ENCODE assay signal across 16 cellular contexts in genomic region chr1:215273838-215274516, GRCh38.
DNase-seq lines count a peak whose midpoint lies in the region; ATAC-seq and TF ChIP-seq lines count a peak whose summit lies in the region.
"Had no signal": no experiment of that assay in that cellular context is flagged by ENCODE, and none has a peak within 500 bp of the region (broad histone marks: within the 10 kb centered on the region; RNA-seq: fewer than 3 reads in every experiment).

No MANE protein-coding gene starts in this region.

- ATAC-seq in GM19035 (IDR thresholded peaks at IDR 0.05; ENCODE audit: unreplicated experiment) (no peak), GM19455 (IDR thresholded peaks at IDR 0.05; ENCODE audit: unreplicated experiment) (no peak), omental fat pad (ENCODE audit: low FRiP score) (no peak)
- ATAC-seq: K562 had no signal

- peak; percentile 82 for DNase-seq in COLO829 (ENCODE audit: low spot score)
- DNase-seq in LoVo (ENCODE audit: low spot score), result peak; percentile 32
- peak; percentile 57 for DNase-seq in choroid plexus epithelial cell (ENCODE audit: low read depth)
- DNase-seq in mesenchymal stem cell, result peak; percentile 83
- no peak for DNase-seq in NCI-H2029 (lab: John Stamatoyannopoulos, UW)
- no peak for DNase-seq in omental fat pad (ENCODE audit: low spot score)
- DNase-seq: activated CD4-positive, alpha-beta memory T cell treated with anti-CD3 and anti-CD28 coated beads for 36 hours; activated effector memory CD4-positive, alpha-beta T cell treated with anti-CD3 and anti-CD28 coated beads, Interleukin-2, amount 50 U/mL, for 16 hours; CD4-positive, alpha-beta memory T cell; cerebellar nuclear complex; occipital lobe had no signal

- H3K4ac ChIP-seq in mesenchymal stem cell (ENCODE audit: low read depth in 1 of 2, low read length in 2 of 2), result no peak overlapping the region

- no peak overlapping the region for H2AFZ ChIP-seq in mesenchymal stem cell (ENCODE audit: low read depth, low read length)
- H2AFZ ChIP-seq: hepatocyte had no signal

- H2BK120ac ChIP-seq in mesenchymal stem cell (ENCODE audit: low read depth, low read length), result no peak overlapping the region

- WGBS in mesenchymal stem cell, result 29% methylated on average over 2 of the region's 5 CpGs

- no peak overlapping the region for H2AK5ac ChIP-seq in mesenchymal stem cell (ENCODE audit: low read length, severe bottlenecking)

- no peaks in the 10 kb centered on the region for H3K4me1 ChIP-seq in mesenchymal stem cell (ENCODE audit: control insufficient read depth, insufficient read depth, low read depth, low read length)

- H2BK12ac ChIP-seq in mesenchymal stem cell (ENCODE audit: low read length in 2 of 2), result no peak overlapping the region

- no peak overlapping the region for H3K23ac ChIP-seq in mesenchymal stem cell (ENCODE audit: low read length in 2 of 2)

- no peaks in the 10 kb centered on the region for H3K36me3 ChIP-seq in mesenchymal stem cell (ENCODE audit: control insufficient read depth in 1 of 2, insufficient read depth in 2 of 2, low read depth in 1 of 2, low read length in 2 of 2)

- H4K91ac ChIP-seq in mesenchymal stem cell (ENCODE audit: low read length), result no peak overlapping the region

- no peak overlapping the region for H3K18ac ChIP-seq in mesenchymal stem cell (ENCODE audit: low read depth in 1 of 2, low read length in 2 of 2)

- no peak overlapping the region for H3K9ac ChIP-seq in mesenchymal stem cell (ENCODE audit: low read length)

- TF ChIP-seq CTCF in choroid plexus epithelial cell (conservative IDR thresholded peaks at IDR 0.05; ENCODE audit: low read depth, low read length) (no peak), omental fat pad (IDR thresholded peaks at IDR 0.05) (no peak)

- H3K14ac ChIP-seq in mesenchymal stem cell (ENCODE audit: low read length in 2 of 2), result no peak overlapping the region

- H3K79me1 ChIP-seq in mesenchymal stem cell (replicated peaks; ENCODE audit: low read length, poor library complexity, severe bottlenecking), result no peaks in the 10 kb centered on the region

- H3K27ac ChIP-seq in mesenchymal stem cell (ENCODE audit: low read length, poor library complexity, severe bottlenecking), result peak overlapping the region; percentile 86
- H3K27ac ChIP-seq: hepatocyte had no signal

- H2BK5ac ChIP-seq in mesenchymal stem cell (ENCODE audit: low read depth, low read length, poor library complexity, severe bottlenecking), result no peak overlapping the region

- no peak overlapping the region for H3K4me2 ChIP-seq in mesenchymal stem cell (ENCODE audit: low read length, poor library complexity, severe bottlenecking)
- H3K4me2 ChIP-seq: hepatocyte had no signal

- no peak overlapping the region for H2BK15ac ChIP-seq in mesenchymal stem cell (ENCODE audit: low read depth, poor library complexity, severe bottlenecking)

- H3K4me3 ChIP-seq in choroid plexus epithelial cell (ENCODE audit: low read depth, low read length), result no peak overlapping the region
- H3K4me3 ChIP-seq in mesenchymal stem cell (ENCODE audit: insufficient read depth in 1 of 2, low read depth in 1 of 2, low read length in 2 of 2), result no peak overlapping the region
- H3K4me3 ChIP-seq: hepatocyte, K562, lung had no signal

- no peak overlapping the region for H4K8ac ChIP-seq in mesenchymal stem cell (ENCODE audit: low read length)

- no peaks in the 10 kb centered on the region for H3K27me3 ChIP-seq in mesenchymal stem cell (ENCODE audit: control insufficient read depth in 1 of 2, insufficient read depth in 1 of 2, low read length in 2 of 2)
- H3K27me3 ChIP-seq: hepatocyte had no signal

- no peaks in the 10 kb centered on the region for H3K9me3 ChIP-seq in mesenchymal stem cell (ENCODE audit: control insufficient read depth, low read length)

Comparison
In these comparisons a context has a peak if more than half of its experiments do, and no peak if none do; other contexts are left out.
1. DNase-seq: peak in COLO829 (single experiment), LoVo (single experiment), choroid plexus epithelial cell (single experiment) and mesenchymal stem cell (single experiment); none in NCI-H2029 (single experiment) and omental fat pad (single experiment).